Comparison of ENCODE assay signal across 9 cellular contexts in the genomic region with DNA sequence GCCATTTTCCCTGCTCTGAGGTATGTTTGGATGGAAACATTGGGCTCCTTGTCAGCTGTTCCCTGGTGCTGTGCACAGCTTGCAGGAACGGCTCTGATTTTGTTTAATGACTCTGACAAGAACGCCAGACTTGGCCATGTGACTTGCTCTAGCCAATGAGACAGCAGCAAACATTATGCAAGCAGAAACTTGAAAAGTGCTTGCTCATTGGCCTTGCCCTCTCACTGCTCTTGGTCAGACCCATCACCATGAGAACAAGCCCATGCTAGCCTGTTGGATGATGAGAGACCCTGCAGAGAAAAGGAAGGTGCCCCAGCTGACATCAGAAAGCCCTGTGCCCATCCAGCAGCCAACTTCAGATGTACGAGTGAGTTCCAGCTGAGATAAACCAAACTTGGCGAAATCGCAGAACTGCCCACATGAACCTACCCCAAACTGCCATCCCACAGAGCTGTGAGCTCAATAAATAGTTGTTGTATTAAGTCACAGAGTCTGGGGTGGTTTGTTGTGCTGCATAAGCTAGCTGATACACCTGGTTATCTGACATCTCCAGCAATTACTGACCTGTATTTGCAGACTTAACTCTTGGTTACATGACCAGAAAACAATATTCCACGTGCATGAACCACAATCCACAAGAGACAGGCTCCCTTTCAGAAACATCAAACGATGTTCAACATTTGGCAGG.
A peak's percentile ranks its signal among the peaks of the same experiment; 100 is the strongest.
DNase-seq lines count a peak whose midpoint lies in the region; TF ChIP-seq lines count a peak whose summit lies in the region.
"Had no signal": no experiment of that assay in that cellular context is flagged by ENCODE, and none has a peak within 500 bp of the region (broad histone marks: within the 10 kb centered on the region; RNA-seq: fewer than 3 reads in every experiment).

No MANE protein-coding gene starts in this region.

- TF ChIP-seq CTCF in Peyer's patch (IDR thresholded peaks at IDR 0.05), result no peak

- in situ Hi-C loops in HAP-1 (cut with MboI; ENCODE audit: low sequenced_read_pairs), result loop anchor here (5.0 to 10.0 kb wide), 2 partner anchors 555 to 638 kb away; no protein-coding TSS in a partner anchor

- H3K27ac ChIP-seq in BLaER1 treated with 17β-estradiol and CSF1 and Interleukin-3, amounts not matched to agents 10 nM and 100 nM, result no peak overlapping the region
- no peak overlapping the region for H3K27ac ChIP-seq in Peyer's patch

- no peaks in the 10 kb centered on the region for H3K27me3 ChIP-seq in BLaER1 treated with 17β-estradiol and CSF1 and Interleukin-3, amounts not matched to agents 10 nM and 100 nM
- H3K27me3 ChIP-seq in HAP-1 (ENCODE audit: low read depth) (no peaks in the 10 kb centered on the region), Peyer's patch (no peaks in the 10 kb centered on the region)

- H4K20me1 ChIP-seq in BLaER1 treated with 17β-estradiol and CSF1 and Interleukin-3, amounts not matched to agents 10 nM and 100 nM, result no peaks in the 10 kb centered on the region

- no peak for TF ChIP-seq POLR2A in Peyer's patch (IDR thresholded peaks at IDR 0.05)

- H3K4me2 ChIP-seq in BLaER1 treated with 17β-estradiol and CSF1 and Interleukin-3, amounts not matched to agents 10 nM and 100 nM, result peak overlapping the region in 10 of 11 experiments; percentile 16 to 37 (median 24); a peak in 16 of 22 replicates

- H3K9me3 ChIP-seq in BLaER1 treated with 17β-estradiol and CSF1 and Interleukin-3, amounts not matched to agents 10 nM and 100 nM (replicated peaks in 1 of 11), result no peaks in the 10 kb centered on the region
- H3K9me3 ChIP-seq in HAP-1 (no peaks in the 10 kb centered on the region), Peyer's patch (no peaks in the 10 kb centered on the region)

- H3K4me1 ChIP-seq in BLaER1 treated with 17β-estradiol and CSF1 and Interleukin-3, amounts not matched to agents 10 nM and 100 nM, result peaks cover 0 to 24% (median 15%) of the 10 kb centered on the region in 10 experiments; a peak in 13 of 20 replicates
- H3K4me1 ChIP-seq in HAP-1 (no peaks in the 10 kb centered on the region), Peyer's patch (no peaks in the 10 kb centered on the region)

- H3K9ac ChIP-seq in BLaER1 treated with 17β-estradiol and CSF1 and Interleukin-3, amounts not matched to agents 10 nM and 100 nM, result no peak overlapping the region

- no peak overlapping the region for H3K4me3 ChIP-seq in BLaER1 treated with 17β-estradiol and CSF1 and Interleukin-3, amounts not matched to agents 10 nM and 100 nM
- H3K4me3 ChIP-seq in HAP-1 (no peak overlapping the region), Peyer's patch (no peak overlapping the region)

- H3K36me3 ChIP-seq in BLaER1 treated with 17β-estradiol and CSF1 and Interleukin-3, amounts not matched to agents 10 nM and 100 nM, result no peaks in the 10 kb centered on the region
- H3K36me3 ChIP-seq in HAP-1 (replicated peaks), result no peaks in the 10 kb centered on the region
- H3K36me3 ChIP-seq in Peyer's patch, result no peaks in the 10 kb centered on the region

- DNase-seq in HAP-1 (ENCODE audit: low spot score in 2 of 2) (peak; percentile 18 to 55), RPMI7951 (ENCODE audit: low read depth) (peak; percentile 91), iris pigment epithelial cell (ENCODE audit: low read depth) (peak; percentile 85), DMS114 treated with DMSO at 0.1 percent for 48 hours (lab: John Stamatoyannopoulos, UW; ENCODE audit: unreplicated experiment) (no peak), DMS153 (lab: John Stamatoyannopoulos, UW) (no peak), Peyer's patch (no peak)
- DNase-seq in activated CD4-positive, alpha-beta T cell treated with anti-CD3 and anti-CD28 coated beads for 1 hour, result no peak
- DNase-seq: H7 had no signal

Comparison
In these comparisons a context has a peak if more than half of its experiments do, and no peak if none do; other contexts are left out.
1. DNase-seq: peak in HAP-1 (2 of 2), RPMI7951 (single experiment) and iris pigment epithelial cell (single experiment); none in DMS114 treated with DMSO at 0.1 percent for 48 hours (single experiment), DMS153 (single experiment), Peyer's patch (0 of 3) and activated CD4-positive, alpha-beta T cell treated with anti-CD3 and anti-CD28 coated beads for 1 hour (single experiment).